9 cellular contexts compared by ENCODE assay signal in the genomic region with DNA sequence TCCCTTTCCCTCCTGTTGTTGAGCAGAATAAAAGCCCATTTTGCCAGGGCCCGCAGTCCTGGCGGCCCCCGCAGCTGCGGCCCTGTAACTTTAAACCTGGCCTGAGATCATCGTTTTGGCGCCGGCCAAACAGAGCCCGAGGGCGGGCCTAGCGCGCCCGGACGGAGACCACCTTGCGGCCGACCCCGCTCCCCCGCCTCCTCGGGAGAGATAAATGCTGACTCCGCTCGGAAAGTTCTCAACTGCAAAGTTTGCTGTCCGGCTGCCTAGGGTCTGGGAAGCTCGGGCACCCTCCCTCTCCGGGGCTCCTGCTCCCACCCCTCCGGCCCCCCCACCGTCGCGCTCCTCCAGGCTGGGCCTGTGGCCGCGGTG. TPM values are rescaled to one million over a fixed set of nuclear protein-coding genes. Genes with fewer than 3 reads are reported as not detected.
DNase-seq lines count a peak whose midpoint lies in the region; ATAC-seq, FAIRE-seq and TF ChIP-seq lines count a peak whose summit lies in the region.
"Had no signal": no experiment of that assay in that cellular context is flagged by ENCODE, and none has a peak within 500 bp of the region (broad histone marks: within the 10 kb centered on the region; RNA-seq: fewer than 3 reads in every experiment).

A gene with protein sequence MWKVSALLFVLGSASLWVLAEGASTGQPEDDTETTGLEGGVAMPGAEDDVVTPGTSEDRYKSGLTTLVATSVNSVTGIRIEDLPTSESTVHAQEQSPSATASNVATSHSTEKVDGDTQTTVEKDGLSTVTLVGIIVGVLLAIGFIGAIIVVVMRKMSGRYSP (plus strand): TSS at position 241 of the 372 bp plus-strand sequence. CDS start 202 bp downstream, outside the sequence.

- H3K27me3 Mint-ChIP-seq in astrocyte (ENCODE audit: low read depth, unreplicated experiment) (peaks cover 29% of the 10 kb centered on the region), nephron progenitor cell (ENCODE audit: low read depth, poor library complexity) (peaks cover 58% of the 10 kb centered on the region)

- peak within 1 kb of the TSS; percentile 94 for H3K4me2 ChIP-seq in astrocyte (ENCODE audit: low read length)
- H3K4me2 ChIP-seq in MM.1S (ENCODE audit: low read depth, low read length), result no peak within 1 kb of the TSS

- intact Hi-C loops in head of caudate nucleus (cut with DNase I) (no loop called here), aorta (cut with DNase I) (no loop called here)

- 0 to 1% methylated on average over 29 of the region's 29 CpGs for WGBS in aorta, 2 donors

- H3K4me1 Mint-ChIP-seq in astrocyte (ENCODE audit: low read depth, unreplicated experiment) (peaks cover 18% of the 10 kb centered on the region), nephron progenitor cell (peaks cover 44% of the 10 kb centered on the region)

- no peaks in the 10 kb centered on the region for H3K9me3 ChIP-seq in astrocyte (ENCODE audit: insufficient read depth, low read depth, low read length)
- H3K9me3 ChIP-seq in aorta (ENCODE audit: control insufficient read depth, low read length), result no peaks in the 10 kb centered on the region
- H3K9me3 ChIP-seq in MM.1S (replicated peaks; ENCODE audit: insufficient read depth, low read length), result no peaks in the 10 kb centered on the region

- no peaks in the 10 kb centered on the region for H3K9me2 ChIP-seq in MM.1S (replicated peaks; ENCODE audit: insufficient read depth, low read length)

- H3K4me1 ChIP-seq in astrocyte (ENCODE audit: insufficient read depth, low read length) (peaks cover 18% of the 10 kb centered on the region), aorta (ENCODE audit: control insufficient read depth in 1 of 2, insufficient read depth in 2 of 2, low read length in 2 of 2) (no peaks in the 10 kb centered on the region), MM.1S (ENCODE audit: low read length) (no peaks in the 10 kb centered on the region)

- H3K4me3 Mint-ChIP-seq in astrocyte (ENCODE audit: unreplicated experiment) (peak within 1 kb of the TSS; percentile 91), nephron progenitor cell (peak within 1 kb of the TSS; percentile 92)

- ATAC-seq in aorta (ENCODE audit: low FRiP score) (peak; percentile 72), HG02885 (IDR thresholded peaks at IDR 0.05; ENCODE audit: poor library complexity, unreplicated experiment) (no peak)

- H3K9ac ChIP-seq in astrocyte (ENCODE audit: low read length) (peak within 1 kb of the TSS; percentile 81), MM.1S (ENCODE audit: low read length) (no peak within 1 kb of the TSS)

- H3K27ac Mint-ChIP-seq in astrocyte (ENCODE audit: unreplicated experiment) (peak within 1 kb of the TSS; percentile 86), nephron progenitor cell (no peak within 1 kb of the TSS)

- H3K36me3 ChIP-seq in astrocyte (ENCODE audit: insufficient read depth, low read length) (no peaks in the 10 kb centered on the region), aorta (ENCODE audit: control insufficient read depth in 1 of 2, insufficient read depth in 2 of 2, low read length in 1 of 2) (no peaks in the 10 kb centered on the region), MM.1S (replicated peaks; ENCODE audit: insufficient read depth, low read length) (no peaks in the 10 kb centered on the region)

- H3K4me3 ChIP-seq in astrocyte (ENCODE audit: insufficient read depth, low read depth, low read length) (peak within 1 kb of the TSS; percentile 63), aorta (ENCODE audit: low read length in 2 of 2) (no peak within 1 kb of the TSS), MM.1S (ENCODE audit: low read length) (no peak within 1 kb of the TSS)

- no peak for FAIRE-seq in astrocyte (lab: Jason Lieb, UNC)
- FAIRE-seq: frontal cortex had no signal

- H2AFZ ChIP-seq in astrocyte (ENCODE audit: low read depth, low read length) (peak within 1 kb of the TSS; percentile 92), MM.1S (ENCODE audit: low read length) (no peak within 1 kb of the TSS)

- H3K27me3 ChIP-seq in astrocyte (ENCODE audit: insufficient read depth, low read length) (no peaks in the 10 kb centered on the region), aorta (ENCODE audit: control insufficient read depth in 1 of 2, insufficient read depth in 2 of 2, low read length in 1 of 2) (no peaks in the 10 kb centered on the region), MM.1S (replicated peaks; ENCODE audit: insufficient read depth, low read length) (peaks cover 30% of the 10 kb centered on the region)

- H3K9me3 Mint-ChIP-seq in astrocyte (ENCODE audit: unreplicated experiment) (no peaks in the 10 kb centered on the region), nephron progenitor cell (no peaks in the 10 kb centered on the region)

- DNase-seq in astrocyte (ENCODE audit: low read depth) (peak; percentile 59), head of caudate nucleus (peak in 25 of 42 donors; percentile 9 to 66 (median 27)), nephron progenitor cell (peak; percentile 85), aorta (peak; percentile 65 to 80), amniotic stem cell (lab: John Stamatoyannopoulos, UW) (no peak), MM.1S (no peak)
- DNase-seq: NCI-H69 had no signal

- H3K27ac ChIP-seq in astrocyte (ENCODE audit: low read depth, low read length) (peak within 1 kb of the TSS; percentile 66), aorta (ENCODE audit: low read depth in 1 of 2, low read length in 2 of 2) (no peak within 1 kb of the TSS), MM.1S (ENCODE audit: low read length) (no peak within 1 kb of the TSS)

- no peaks in the 10 kb centered on the region for H4K20me1 ChIP-seq in astrocyte (ENCODE audit: insufficient read depth, low read length)
- no peaks in the 10 kb centered on the region for H4K20me1 ChIP-seq in MM.1S (ENCODE audit: insufficient read depth, low read length)

- no peak for TF ChIP-seq CTCF in astrocyte (IDR thresholded peaks at IDR 0.05; ENCODE audit: insufficient read depth, low read depth, low read length)
- TF ChIP-seq CTCF in nephron progenitor cell (IDR thresholded peaks at IDR 0.05), result no peak
- TF ChIP-seq CTCF in MM.1S (IDR thresholded peaks at IDR 0.05; ENCODE audit: low read length), result no peak

- H3K36me3 Mint-ChIP-seq in astrocyte (ENCODE audit: low read depth, unreplicated experiment) (no peaks in the 10 kb centered on the region), nephron progenitor cell (ENCODE audit: low read depth) (no peaks in the 10 kb centered on the region)

- H3F3A ChIP-seq in MM.1S (ENCODE audit: insufficient read depth, low read length), result no peaks in the 10 kb centered on the region

- H3K79me2 ChIP-seq in astrocyte (ENCODE audit: insufficient read depth, low read length) (no peaks in the 10 kb centered on the region), MM.1S (ENCODE audit: low read length) (no peaks in the 10 kb centered on the region)

RNA-seq across cellular contexts. Expression of the gene that starts here (rescaled TPM):
- 39.7 and 59.2 TPM in 2 replicates for total RNA-seq in astrocyte
- total RNA-seq in aorta, result 10 to 100 TPM; 16.6 to 19.5 TPM
- 10 to 100 TPM in 1 of 2 donors, under 1 TPM in 1; 0.43 to 18.8 TPM for polyA plus RNA-seq in aorta

Comparison
In these comparisons a context has a peak if more than half of its experiments do, and no peak if none do; other contexts are left out.
1. DNase-seq: peak in astrocyte (single experiment), head of caudate nucleus (25 of 42), nephron progenitor cell (single experiment) and aorta (2 of 2); none in amniotic stem cell (single experiment) and MM.1S (single experiment).